In the genomic region with DNA sequence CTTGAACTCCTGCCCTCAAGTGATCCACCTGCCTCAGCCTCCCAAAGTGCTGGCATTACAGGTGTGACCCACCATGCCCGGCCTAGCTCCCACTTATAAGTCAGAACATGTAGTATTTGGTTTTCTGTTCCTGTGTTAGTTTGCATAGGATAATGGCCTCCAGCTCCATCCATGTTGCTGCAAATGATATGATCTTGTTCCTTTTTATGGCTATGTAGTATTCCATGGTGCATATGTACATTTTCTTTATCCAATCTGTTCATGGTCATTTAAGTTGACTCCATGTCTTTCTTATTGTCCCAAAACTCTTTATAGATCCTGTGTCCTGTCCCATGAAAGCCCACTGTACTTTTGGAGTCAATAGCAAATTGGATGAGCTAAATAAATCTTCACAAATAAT, we compare ENCODE assay signal across 1 cellular context. TPM values are rescaled to one million over a fixed set of nuclear protein-coding genes. Genes with fewer than 3 reads are reported as not detected.
"Had no signal": no experiment of that assay in that cellular context is flagged by ENCODE, and none has a peak within 500 bp of the region (broad histone marks: within the 10 kb centered on the region; RNA-seq: fewer than 3 reads in every experiment).

No MANE protein-coding gene starts in this region.

RNA-seq across cellular contexts. Expression of a gene that starts 7.0 kb away (rescaled TPM):
- total RNA-seq: smooth muscle cell had no signal
- polyA plus RNA-seq: smooth muscle cell had no signal
